ENCODE assay signal across 39 cellular contexts in the genomic region with DNA sequence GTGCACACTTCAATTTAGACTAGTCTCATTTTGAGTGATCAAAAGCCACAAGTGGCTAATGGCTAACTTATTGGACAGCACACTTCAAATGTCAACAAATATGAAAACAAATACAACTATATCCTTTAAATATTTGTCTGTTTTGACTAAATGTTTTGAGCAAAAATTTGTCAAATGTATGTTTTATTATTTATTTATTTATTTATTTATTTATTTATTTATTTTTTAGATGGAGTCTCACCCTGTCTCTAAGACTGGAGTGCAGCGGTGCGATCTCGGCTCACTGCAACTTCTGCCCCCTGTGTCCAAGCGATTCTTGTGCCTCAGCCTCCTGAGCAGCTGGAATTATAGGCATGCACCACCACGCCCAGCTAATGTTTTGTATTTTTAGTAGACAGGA.
"Had no signal": no experiment of that assay in that cellular context is flagged by ENCODE, and none has a peak within 500 bp of the region (broad histone marks: within the 10 kb centered on the region; RNA-seq: fewer than 3 reads in every experiment).

No MANE protein-coding gene starts in this region.

- H3K4me1 ChIP-seq: adrenal gland, ascending aorta, body of pancreas, breast epithelium had no signal

- H3K4me1 Mint-ChIP-seq: activated naive CD4-positive, alpha-beta T cell treated with anti-CD3 and anti-CD28 coated beads, Interleukin-2, amount 10 ng/mL, durations not matched to agents 7 days and 5 days; activated naive CD4-positive, alpha-beta T cell treated with anti-CD3 and anti-CD28 coated beads, Interleukin-2, amount 50 U/mL, for 24 hours; activated naive CD8-positive, alpha-beta T cell treated with anti-CD3 and anti-CD28 coated beads for 36 hours; activated naive CD8-positive, alpha-beta T cell treated with anti-CD3 and anti-CD28 coated beads, Interleukin-2, amount 10 ng/mL, durations not matched to agents 7 days and 5 days; activated naive CD8-positive, alpha-beta T cell treated with anti-CD3 and anti-CD28 coated beads, Interleukin-2, amount 50 U/mL, for 24 hours; activated T-helper 17 cell treated with anti-CD3 and anti-CD28 coated beads, Interleukin-2, amount 50 U/mL, for 72 hours; central memory CD8-positive, alpha-beta T cell had no signal

- H3K27ac ChIP-seq: adrenal gland, ascending aorta, body of pancreas, brain microvascular endothelial cell, breast epithelium, cardiac muscle cell had no signal

- H3K27me3 Mint-ChIP-seq: activated naive CD4-positive, alpha-beta T cell treated with anti-CD3 and anti-CD28 coated beads, Interleukin-2, amount 10 ng/mL, durations not matched to agents 7 days and 5 days; activated naive CD4-positive, alpha-beta T cell treated with anti-CD3 and anti-CD28 coated beads, Interleukin-2, amount 50 U/mL, for 24 hours; activated naive CD8-positive, alpha-beta T cell; activated naive CD8-positive, alpha-beta T cell treated with anti-CD3 and anti-CD28 coated beads for 36 hours; activated naive CD8-positive, alpha-beta T cell treated with anti-CD3 and anti-CD28 coated beads, Interleukin-2, amount 10 ng/mL, durations not matched to agents 7 days and 5 days; activated naive CD8-positive, alpha-beta T cell treated with anti-CD3 and anti-CD28 coated beads, Interleukin-2, amount 50 U/mL, for 24 hours; activated T-cell treated with anti-CD3 and anti-CD28 coated beads, Interleukin-2, amount 50 U/mL, for 24 hours; activated T-helper 17 cell treated with anti-CD3 and anti-CD28 coated beads, Interleukin-2, amount 50 U/mL, for 72 hours; central memory CD8-positive, alpha-beta T cell had no signal

- H3K27ac Mint-ChIP-seq: activated naive CD4-positive, alpha-beta T cell treated with anti-CD3 and anti-CD28 coated beads for 36 hours; activated naive CD4-positive, alpha-beta T cell treated with anti-CD3 and anti-CD28 coated beads, Interleukin-2, amount 10 ng/mL, durations not matched to agents 7 days and 5 days; activated naive CD4-positive, alpha-beta T cell treated with anti-CD3 and anti-CD28 coated beads, Interleukin-2, amount 50 U/mL, for 24 hours; activated naive CD4-positive, alpha-beta T cell treated with anti-CD3 and anti-CD28 coated beads, Interleukin-2, amount 50 U/mL, for 72 hours; activated naive CD8-positive, alpha-beta T cell; activated naive CD8-positive, alpha-beta T cell treated with anti-CD3 and anti-CD28 coated beads for 36 hours; activated naive CD8-positive, alpha-beta T cell treated with anti-CD3 and anti-CD28 coated beads, Interleukin-2, amount 10 ng/mL, durations not matched to agents 7 days and 5 days; activated naive CD8-positive, alpha-beta T cell treated with anti-CD3 and anti-CD28 coated beads, Interleukin-2, amount 50 U/mL, for 24 hours; activated T-cell treated with anti-CD3 and anti-CD28 coated beads, Interleukin-2, amount 50 U/mL, for 24 hours; activated T-cell treated with anti-CD3 and anti-CD28 coated beads, Interleukin-2, amount 50 U/mL, for 72 hours; activated T-helper 1 cell treated with anti-CD3 and anti-CD28 coated beads, Interleukin-12 subunit alpha, Interleukin-12 subunit beta, Interleukin-2, Interleukin-4 antibody, amounts not matched to agents 30 ng/mL and 10 ng/mL and 1 ng/mL, durations not matched to agents 14 hours and 24 hours and 36 hours; activated T-helper 17 cell treated with anti-CD3 and anti-CD28 coated beads, Interleukin-2, amount 50 U/mL, for 72 hours; activated T-helper 2 cell treated with anti-CD3 and anti-CD28 coated beads, Interferon-gamma antibody, Interleukin-2, Interleukin-4, amounts not matched to agents 10 μg/mL and 5 μg/mL and 100 μg/mL, durations not matched to agents 14 hours and 24 hours and 36 hours; brain had no signal

- H3K9me3 ChIP-seq: adrenal gland, ascending aorta, body of pancreas, breast epithelium had no signal

- H3K9me3 Mint-ChIP-seq: activated naive CD8-positive, alpha-beta T cell treated with anti-CD3 and anti-CD28 coated beads for 36 hours; brain had no signal

- H3K4me3 ChIP-seq: adrenal gland, ascending aorta, body of pancreas, breast epithelium, cardiac muscle cell had no signal

- ATAC-seq: activated naive CD4-positive, alpha-beta T cell treated with anti-CD3 and anti-CD28 coated beads, Interleukin-2, amount 50 U/mL, for 72 hours; activated naive CD8-positive, alpha-beta T cell treated with anti-CD3 and anti-CD28 coated beads, Interleukin-2, amount 50 U/mL, for 24 hours; activated T-cell treated with anti-CD3 and anti-CD28 coated beads, Interleukin-2, amount 50 U/mL, for 4 hours; activated T-cell treated with anti-CD3 and anti-CD28 coated beads, Interleukin-2, amount 50 U/mL, for 72 hours; activated T-helper 17 cell treated with anti-CD3 and anti-CD28 coated beads, Interleukin-2, amount 50 U/mL, for 72 hours; body of pancreas had no signal

- FAIRE-seq: astrocyte, bronchial epithelial cell had no signal

- H3K4me3 Mint-ChIP-seq: activated naive CD4-positive, alpha-beta T cell treated with anti-CD3 and anti-CD28 coated beads for 36 hours; activated naive CD4-positive, alpha-beta T cell treated with anti-CD3 and anti-CD28 coated beads, Interleukin-2, amount 10 ng/mL, durations not matched to agents 7 days and 5 days; activated naive CD4-positive, alpha-beta T cell treated with anti-CD3 and anti-CD28 coated beads, Interleukin-2, amount 50 U/mL, for 24 hours; activated naive CD8-positive, alpha-beta T cell; activated naive CD8-positive, alpha-beta T cell treated with anti-CD3 and anti-CD28 coated beads for 36 hours; activated naive CD8-positive, alpha-beta T cell treated with anti-CD3 and anti-CD28 coated beads, Interleukin-2, amount 10 ng/mL, durations not matched to agents 7 days and 5 days; activated naive CD8-positive, alpha-beta T cell treated with anti-CD3 and anti-CD28 coated beads, Interleukin-2, amount 50 U/mL, for 24 hours; activated T-cell treated with anti-CD3 and anti-CD28 coated beads, Interleukin-2, amount 50 U/mL, for 24 hours; activated T-cell treated with anti-CD3 and anti-CD28 coated beads, Interleukin-2, amount 50 U/mL, for 4 hours; activated T-cell treated with anti-CD3 and anti-CD28 coated beads, Interleukin-2, amount 50 U/mL, for 72 hours; activated T-helper 1 cell treated with anti-CD3 and anti-CD28 coated beads, Interleukin-12 subunit alpha, Interleukin-12 subunit beta, Interleukin-2, Interleukin-4 antibody, amounts not matched to agents 30 ng/mL and 10 ng/mL and 1 ng/mL, durations not matched to agents 14 hours and 24 hours and 36 hours; activated T-helper 17 cell treated with anti-CD3 and anti-CD28 coated beads, Interleukin-2, amount 50 U/mL, for 72 hours; brain; central memory CD8-positive, alpha-beta T cell had no signal

- DNase-seq: activated effector memory CD4-positive, alpha-beta T cell treated with anti-CD3 and anti-CD28 coated beads, Interleukin-2, amount 50 U/mL, for 16 hours; activated effector memory CD4-positive, alpha-beta T cell treated with Interleukin-2 at 50 U/mL for 16 hours; activated gamma-delta T cell; activated gamma-delta T cell treated with Interleukin-2 at 50 U/mL for 16 hours; activated naive CD4-positive, alpha-beta T cell; activated naive CD4-positive, alpha-beta T cell treated with anti-CD3 and anti-CD28 coated beads for 36 hours; activated naive CD4-positive, alpha-beta T cell treated with anti-CD3 and anti-CD28 coated beads, Interleukin-2, amount 10 ng/mL, durations not matched to agents 7 days and 5 days; activated naive CD4-positive, alpha-beta T cell treated with anti-CD3 and anti-CD28 coated beads, Interleukin-2, amount 50 U/mL, for 16 hours; activated naive CD4-positive, alpha-beta T cell treated with Interleukin-2 at 50 U/mL for 16 hours; activated naive CD8-positive, alpha-beta T cell treated with anti-CD3 and anti-CD28 coated beads for 36 hours; activated naive CD8-positive, alpha-beta T cell treated with anti-CD3 and anti-CD28 coated beads, Interleukin-2, amount 10 ng/mL, durations not matched to agents 7 days and 5 days; activated naive CD8-positive, alpha-beta T cell treated with anti-CD3 and anti-CD28 coated beads, Interleukin-2, amount 50 U/mL, for 24 hours; activated T-cell treated with anti-CD3 and anti-CD28 coated beads, Interleukin-2, amount 50 U/mL, for 24 hours; activated T-cell treated with anti-CD3 and anti-CD28 coated beads, Interleukin-2, amount 50 U/mL, for 4 hours; activated T-cell treated with anti-CD3 and anti-CD28 coated beads, Interleukin-2, amount 50 U/mL, for 48 hours; activated T-cell treated with anti-CD3 and anti-CD28 coated beads, Interleukin-2, amount 50 U/mL, for 72 hours; adrenal gland; amniotic stem cell; amygdala; anterior cingulate cortex; aorta; body of pancreas; brain microvascular endothelial cell; caudate nucleus; central memory CD4-positive, alpha-beta T cell; cerebellar nuclear complex had no signal

- H3K27me3 ChIP-seq: adrenal gland, ascending aorta, body of pancreas, brain microvascular endothelial cell, breast epithelium, cardiac muscle cell had no signal

- H3K36me3 Mint-ChIP-seq: activated naive CD4-positive, alpha-beta T cell treated with anti-CD3 and anti-CD28 coated beads, Interleukin-2, amount 10 ng/mL, durations not matched to agents 7 days and 5 days; activated naive CD4-positive, alpha-beta T cell treated with anti-CD3 and anti-CD28 coated beads, Interleukin-2, amount 50 U/mL, for 24 hours; activated naive CD8-positive, alpha-beta T cell; activated naive CD8-positive, alpha-beta T cell treated with anti-CD3 and anti-CD28 coated beads for 36 hours; activated naive CD8-positive, alpha-beta T cell treated with anti-CD3 and anti-CD28 coated beads, Interleukin-2, amount 10 ng/mL, durations not matched to agents 7 days and 5 days; brain had no signal

- H3K36me3 ChIP-seq: adrenal gland, ascending aorta, brain microvascular endothelial cell, breast epithelium, cardiac muscle cell had no signal
